In the genomic region with DNA sequence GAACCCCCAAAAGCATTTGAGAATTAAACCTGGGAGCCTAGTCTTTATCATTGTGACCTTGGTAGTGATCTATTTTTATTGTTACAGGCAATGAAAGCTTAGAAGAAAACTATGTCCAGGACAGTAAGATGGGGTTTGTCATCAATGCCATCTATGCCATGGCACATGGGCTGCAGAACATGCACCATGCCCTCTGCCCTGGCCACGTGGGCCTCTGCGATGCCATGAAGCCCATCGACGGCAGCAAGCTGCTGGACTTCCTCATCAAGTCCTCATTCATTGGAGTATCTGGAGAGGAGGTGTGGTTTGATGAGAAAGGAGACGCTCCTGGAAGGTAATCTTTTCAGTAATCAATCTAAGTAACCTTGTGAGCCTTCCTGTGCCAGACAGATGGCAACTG, we compare ENCODE assay signal across 22 cellular contexts.
A peak's percentile ranks its signal among the peaks of the same experiment; 100 is the strongest.
DNase-seq lines count a peak whose midpoint lies in the region; ATAC-seq, FAIRE-seq and TF ChIP-seq lines count a peak whose summit lies in the region.
"Had no signal": no experiment of that assay in that cellular context is flagged by ENCODE, and none has a peak within 500 bp of the region (broad histone marks: within the 10 kb centered on the region; RNA-seq: fewer than 3 reads in every experiment).

No MANE protein-coding gene starts in this region.

- CTCF ChIA-PET in HepG2 (lab: Yijun Ruan, JAX; ENCODE audit: low intra/inter-chr PET ratio, low total read pairs): no interaction called here

- H3K23ac ChIP-seq in mesenchymal stem cell (ENCODE audit: low read length in 2 of 2) (no peak overlapping the region), trophoblast cell (ENCODE audit: low read length) (no peak overlapping the region)

- H3K4me2 ChIP-seq in HepG2 (ENCODE audit: low read depth, low read length) (no peak overlapping the region), mesenchymal stem cell (ENCODE audit: low read length, poor library complexity, severe bottlenecking) (no peak overlapping the region), trophoblast cell (ENCODE audit: low read length) (no peak overlapping the region)
- H3K4me2 ChIP-seq: A549 had no signal

- no peak overlapping the region for H3K4me3 ChIP-seq in HepG2 (replicated peaks in 1 of 3; ENCODE audit: insufficient read depth in 1 of 3, low read depth in 2 of 3, low read length in 3 of 3)
- no peak overlapping the region for H3K4me3 ChIP-seq in right lobe of liver
- H3K4me3 ChIP-seq in mesenchymal stem cell (ENCODE audit: insufficient read depth in 1 of 2, low read depth in 1 of 2, low read length in 2 of 2): no peak overlapping the region
- H3K4me3 ChIP-seq in trophoblast cell (ENCODE audit: low read depth, low read length): no peak overlapping the region
- H3K4me3 ChIP-seq: A549; BLaER1 treated with 17β-estradiol and CSF1 and Interleukin-3, amounts not matched to agents 10 nM and 100 nM; GM12878 had no signal

- no peaks in the 10 kb centered on the region for H3K79me2 ChIP-seq in HepG2 (ENCODE audit: insufficient read depth, low read length)
- H3K79me2 ChIP-seq in trophoblast cell (ENCODE audit: control insufficient read depth, insufficient read depth, low read length, poor library complexity): no peaks in the 10 kb centered on the region

- ATAC-seq in HepG2: no peak
- no peak for ATAC-seq in right lobe of liver
- no peak for ATAC-seq in stimulated activated naive CD8-positive, alpha-beta T cell treated with anti-CD3 and anti-CD28 coated beads, Interleukin-15, Interleukin-2, amounts not matched to agents 100 U/mL and 50 U/mL, for 24 hours
- ATAC-seq: A549; CD8-positive, alpha-beta T cell; GM12878 had no signal

- H3K14ac ChIP-seq in mesenchymal stem cell (ENCODE audit: low read length in 2 of 2) (no peak overlapping the region), trophoblast cell (ENCODE audit: low read length) (no peak overlapping the region)

- no peaks in the 10 kb centered on the region for H3K4me1 ChIP-seq in HepG2 (ENCODE audit: insufficient read depth, low read length)
- H3K4me1 ChIP-seq in right lobe of liver: no peaks in the 10 kb centered on the region
- H3K4me1 ChIP-seq in mesenchymal stem cell (ENCODE audit: control insufficient read depth, insufficient read depth, low read depth, low read length): no peaks in the 10 kb centered on the region
- no peaks in the 10 kb centered on the region for H3K4me1 ChIP-seq in trophoblast cell (ENCODE audit: control insufficient read depth in 1 of 2, insufficient read depth in 2 of 2, low read length in 2 of 2)
- H3K4me1 ChIP-seq: Caco-2 had no signal

- POLR2A ChIA-PET in HepG2 (lab: Yijun Ruan, JAX): no interaction called here

- no TSS peak for BruUV-seq in HepG2 (replicated peaks; lab: Mats Ljungman, UMichigan)

- H3K9ac ChIP-seq in HepG2 (ENCODE audit: insufficient read depth, low read depth, low read length) (no peak overlapping the region), mesenchymal stem cell (ENCODE audit: low read length) (no peak overlapping the region), trophoblast cell (ENCODE audit: low read length) (no peak overlapping the region)
- H3K9ac ChIP-seq: BLaER1 treated with 17β-estradiol and CSF1 and Interleukin-3, amounts not matched to agents 10 nM and 100 nM had no signal

- no peak overlapping the region for H2BK5ac ChIP-seq in mesenchymal stem cell (ENCODE audit: low read depth, low read length, poor library complexity, severe bottlenecking)
- no peak overlapping the region for H2BK5ac ChIP-seq in trophoblast cell (ENCODE audit: low read depth, low read length, poor library complexity)

- H4K8ac ChIP-seq in mesenchymal stem cell (ENCODE audit: low read length) (no peak overlapping the region), trophoblast cell (ENCODE audit: low read depth, low read length) (no peak overlapping the region)

- no peaks in the 10 kb centered on the region for H3K36me3 ChIP-seq in HepG2 (replicated peaks in 1 of 2; ENCODE audit: control insufficient read depth in 1 of 2, insufficient read depth in 2 of 2, low read length in 2 of 2)
- no peaks in the 10 kb centered on the region for H3K36me3 ChIP-seq in right lobe of liver
- H3K36me3 ChIP-seq in mesenchymal stem cell (ENCODE audit: control insufficient read depth in 1 of 2, insufficient read depth in 2 of 2, low read depth in 1 of 2, low read length in 2 of 2): no peaks in the 10 kb centered on the region
- H3K36me3 ChIP-seq in trophoblast cell (ENCODE audit: control insufficient read depth in 1 of 2, insufficient read depth in 2 of 2, low read length in 2 of 2): no peaks in the 10 kb centered on the region
- H3K36me3 ChIP-seq: BLaER1 treated with 17β-estradiol and CSF1 and Interleukin-3, amounts not matched to agents 10 nM and 100 nM had no signal

- no peaks in the 10 kb centered on the region for H3K27me3 ChIP-seq in HepG2 (ENCODE audit: control insufficient read depth in 1 of 2, insufficient read depth in 2 of 2, low read length in 2 of 2)
- no peaks in the 10 kb centered on the region for H3K27me3 ChIP-seq in right lobe of liver
- H3K27me3 ChIP-seq in mesenchymal stem cell (ENCODE audit: control insufficient read depth in 1 of 2, insufficient read depth in 1 of 2, low read length in 2 of 2): no peaks in the 10 kb centered on the region
- H3K27me3 ChIP-seq in trophoblast cell (ENCODE audit: insufficient read depth, low read length): no peaks in the 10 kb centered on the region
- H3K27me3 ChIP-seq: BLaER1 treated with 17β-estradiol and CSF1 and Interleukin-3, amounts not matched to agents 10 nM and 100 nM had no signal

- no peaks in the 10 kb centered on the region for H3K79me1 ChIP-seq in mesenchymal stem cell (replicated peaks; ENCODE audit: low read length, poor library complexity, severe bottlenecking)
- H3K79me1 ChIP-seq in trophoblast cell (ENCODE audit: low read length): no peaks in the 10 kb centered on the region

- H2AK5ac ChIP-seq in mesenchymal stem cell (ENCODE audit: low read length, severe bottlenecking): no peak overlapping the region
- peak overlapping the region; percentile 23 for H2AK5ac ChIP-seq in trophoblast cell (ENCODE audit: low read length)

- WGBS in HepG2 (ENCODE audit: low lambda C conversion rate): 42% methylated on average over 4 of the region's 5 CpGs
- WGBS in right lobe of liver (ENCODE audit: insufficient coverage, low coverage, low lambda C conversion rate, missing lambda C conversion rate): 53% methylated on average over 3 of the region's 5 CpGs
- WGBS in mesenchymal stem cell: 90% methylated on average over 5 of the region's 5 CpGs
- WGBS in trophoblast cell (ENCODE audit: extremely low coverage, insufficient coverage, insufficient read length): no CpG with 5 or more reads among the region's 5 CpGs

- H4K12ac ChIP-seq in trophoblast cell (ENCODE audit: low read depth, low read length): no peak overlapping the region

- H2BK12ac ChIP-seq in mesenchymal stem cell (ENCODE audit: low read length in 2 of 2): no peak overlapping the region
- peak overlapping the region; percentile 36 for H2BK12ac ChIP-seq in trophoblast cell (ENCODE audit: low read length)

- H3K4ac ChIP-seq in mesenchymal stem cell (ENCODE audit: low read depth in 1 of 2, low read length in 2 of 2) (no peak overlapping the region), trophoblast cell (ENCODE audit: low read depth, low read length) (no peak overlapping the region)

- H2BK15ac ChIP-seq in mesenchymal stem cell (ENCODE audit: low read depth, poor library complexity, severe bottlenecking): no peak overlapping the region

- H4K91ac ChIP-seq in mesenchymal stem cell (ENCODE audit: low read length): peak overlapping the region; percentile 75
- no peak overlapping the region for H4K91ac ChIP-seq in trophoblast cell (ENCODE audit: low read depth, low read length)

- H3K27ac ChIP-seq in HepG2 (ENCODE audit: extremely low read length, insufficient read depth, low read length): no peak overlapping the region
- H3K27ac ChIP-seq in right lobe of liver: no peak overlapping the region
- H3K27ac ChIP-seq in mesenchymal stem cell (ENCODE audit: low read length, poor library complexity, severe bottlenecking): no peak overlapping the region
- H3K27ac ChIP-seq in trophoblast cell (ENCODE audit: low read depth, low read length): no peak overlapping the region
- H3K27ac ChIP-seq: 22Rv1; A549; BLaER1 treated with 17β-estradiol and CSF1 and Interleukin-3, amounts not matched to agents 10 nM and 100 nM; C4-2B had no signal

- TF ChIP-seq POLR2A in HepG2 (IDR thresholded peaks at IDR 0.05; ENCODE audit: insufficient read depth in 1 of 2, low read depth in 2 of 2, low read length in 2 of 2) (no peak), right lobe of liver (IDR thresholded peaks at IDR 0.05) (no peak)

- no peak for DNase-seq in HepG2 (ENCODE audit: low spot score)
- no peak for DNase-seq in right lobe of liver
- no peak for DNase-seq in mesenchymal stem cell
- DNase-seq in trophoblast cell: no peak
- DNase-seq in NCI-H2196 treated with DMSO at 0.1 percent for 48 hours (lab: John Stamatoyannopoulos, UW; ENCODE audit: unreplicated experiment): no peak
- DNase-seq in stimulated activated naive CD8-positive, alpha-beta T cell treated with anti-CD3 and anti-CD28 coated beads, Interleukin-15, Interleukin-2, amounts not matched to agents 100 U/mL and 50 U/mL, for 24 hours: no peak
- DNase-seq: AML-193; Caco-2; Calu3; CD4-positive, alpha-beta T cell; CD8-positive, alpha-beta T cell; DMS79 treated with DMSO at 0.1 percent for 48 hours; GF-D8 had no signal

- in situ Hi-C loops in HepG2 (cut with HindIII; ENCODE audit: extremely low pct_ligation_motif_present, low pct_unique_long_range_greater_than_20kb): no loop called here

- FAIRE-seq in HepG2 (lab: Jason Lieb, UNC): no peak
- FAIRE-seq: A549, D721Med, G401.6, GM12878, GM12892, GM18507 had no signal

- TF ChIP-seq EP300 in HepG2 (IDR thresholded peaks at IDR 0.05; ENCODE audit: low read depth in 2 of 2, low read length in 2 of 2): no peak
- no peak for TF ChIP-seq EP300 in HepG2 (CRISPR knock-in tag; IDR thresholded peaks at IDR 0.05; ENCODE audit: borderline replicate concordance)

- no peaks in the 10 kb centered on the region for H3K9me3 ChIP-seq in HepG2 (ENCODE audit: low read length)
- no peaks in the 10 kb centered on the region for H3K9me3 ChIP-seq in right lobe of liver
- no peaks in the 10 kb centered on the region for H3K9me3 ChIP-seq in mesenchymal stem cell (ENCODE audit: control insufficient read depth, low read length)
- H3K9me3 ChIP-seq in trophoblast cell (ENCODE audit: insufficient read depth, low read depth, low read length): no peaks in the 10 kb centered on the region
- H3K9me3 ChIP-seq: A549; BLaER1 treated with 17β-estradiol and CSF1 and Interleukin-3, amounts not matched to agents 10 nM and 100 nM; Caco-2 had no signal

- H2AFZ ChIP-seq in HepG2 (ENCODE audit: low read length) (no peak overlapping the region), mesenchymal stem cell (ENCODE audit: low read depth, low read length) (no peak overlapping the region), trophoblast cell (ENCODE audit: insufficient read depth, low read length, poor library complexity) (no peak overlapping the region)

- no peak for TF ChIP-seq RAD21 in HepG2 (CRISPR knock-in tag; IDR thresholded peaks at IDR 0.05)

- intact Hi-C loops in HepG2 (cut with micrococcal nuclease; ENCODE audit: unreplicated experiment) (no loop called here), right lobe of liver (cut with DNase I) (no loop called here)

- no peaks in the 10 kb centered on the region for H4K20me1 ChIP-seq in HepG2 (ENCODE audit: insufficient read depth, low read length)
- H4K20me1 ChIP-seq: BLaER1 treated with 17β-estradiol and CSF1 and Interleukin-3, amounts not matched to agents 10 nM and 100 nM had no signal

- H3K18ac ChIP-seq in mesenchymal stem cell (ENCODE audit: low read depth in 1 of 2, low read length in 2 of 2) (no peak overlapping the region), trophoblast cell (ENCODE audit: low read length) (no peak overlapping the region)

- TF ChIP-seq CTCF in HepG2 (CRISPR knock-in tag; IDR thresholded peaks at IDR 0.05) (no peak), right lobe of liver (IDR thresholded peaks at IDR 0.05) (no peak)

- H2BK120ac ChIP-seq in mesenchymal stem cell (ENCODE audit: low read depth, low read length): no peak overlapping the region
- no peak overlapping the region for H2BK120ac ChIP-seq in trophoblast cell (ENCODE audit: insufficient read depth, low read length, poor library complexity)
